ENCODE assay signal across 18 cellular contexts in genomic region chr5:16345454-16345853, GRCh38.
DNase-seq lines count a peak whose midpoint lies in the region; ATAC-seq, FAIRE-seq and TF ChIP-seq lines count a peak whose summit lies in the region.
"Had no signal": no experiment of that assay in that cellular context is flagged by ENCODE, and none has a peak within 500 bp of the region (broad histone marks: within the 10 kb centered on the region; RNA-seq: fewer than 3 reads in every experiment).

No MANE protein-coding gene starts in this region.

- intact Hi-C loops in left colon (cut with DNase I, micrococcal nuclease) = no loop called here

- H3K36me3 Mint-ChIP-seq in H9 (ENCODE audit: insufficient read depth in 1 of 3, low read depth in 3 of 3) = no peaks in the 10 kb centered on the region
- H3K36me3 Mint-ChIP-seq: natural killer cell; stimulated activated effector memory CD8-positive, alpha-beta T cell treated with anti-CD3 and anti-CD28 coated beads, Interleukin-12 subunit alpha, Interleukin-12 subunit beta, amount 100 ng/mL, for 72 hours had no signal

- H2AFZ ChIP-seq in H9 (ENCODE audit: low read length) = no peak overlapping the region

- H3K27me3 ChIP-seq in H9 (ENCODE audit: insufficient read depth, low read length) = no peaks in the 10 kb centered on the region
- H3K27me3 ChIP-seq: esophagus muscularis mucosa had no signal

- DNase-seq in COLO829 (ENCODE audit: low spot score) (peak; percentile 11), H9 (no peak), left colon (peak in 1 of 2 donors; percentile 5), ecto neural progenitor cell (ENCODE audit: low spot score) (no peak), RCC 7860 (ENCODE audit: low spot score) (no peak)
- DNase-seq: activated CD4-positive, alpha-beta T cell treated with anti-CD3 and anti-CD28 coated beads for 48 hours; activated T-cell treated with anti-CD3 and anti-CD28 coated beads, Interleukin-2, amount 50 U/mL, for 24 hours; hippocampal formation; MV-4-11; natural killer cell; right cardiac atrium; stimulated activated CD4-positive, alpha-beta T cell treated with anti-CD3 and anti-CD28 coated beads, Interleukin-4, amount 100 ng/mL, for 4 hours had no signal

- no peaks in the 10 kb centered on the region for H3K9me3 ChIP-seq in H9 (ENCODE audit: control insufficient read depth, low read depth, low read length)

- H2BK120ac ChIP-seq in H9 (ENCODE audit: low read depth, low read length, poor library complexity, severe bottlenecking) = no peak overlapping the region

- no peak overlapping the region for H3T11ph ChIP-seq in H9 (ENCODE audit: low read length)

- H3K27ac ChIP-seq in H9 (ENCODE audit: insufficient read length, low read depth, low read length) = no peak overlapping the region
- H3K27ac ChIP-seq: esophagus muscularis mucosa had no signal

- no peak overlapping the region for H3K4me2 ChIP-seq in H9 (ENCODE audit: insufficient read depth, insufficient read length, low read length)

- no peak overlapping the region for H3K9ac ChIP-seq in H9 (ENCODE audit: extremely low read depth, insufficient read length, low read length)

- no peaks in the 10 kb centered on the region for H3K27me3 Mint-ChIP-seq in H9 (ENCODE audit: low read depth)

- no peak overlapping the region for H3K4me3 Mint-ChIP-seq in H9
- H3K4me3 Mint-ChIP-seq: activated T-cell treated with anti-CD3 and anti-CD28 coated beads, Interleukin-2, amount 50 U/mL, for 24 hours; natural killer cell; stimulated activated effector memory CD8-positive, alpha-beta T cell treated with anti-CD3 and anti-CD28 coated beads, Interleukin-12 subunit alpha, Interleukin-12 subunit beta, amount 100 ng/mL, for 72 hours; T-helper 1 cell treated with Interleukin-12 subunit alpha and Interleukin-12 subunit beta and Interleukin-4 antibody, amounts not matched to agents 30 μg/mL and 1 μg/mL, for 36 hours had no signal

- no peak overlapping the region for H2BK12ac ChIP-seq in H9 (ENCODE audit: insufficient read length, low read depth, low read length)

- no peak overlapping the region for H3K4ac ChIP-seq in H9 (ENCODE audit: low read depth, low read length)

- no peak overlapping the region for H3K23ac ChIP-seq in H9 (ENCODE audit: insufficient read length, low read depth, low read length)

- no peak overlapping the region for H2BK15ac ChIP-seq in H9 (ENCODE audit: low read depth, low read length)

- no peaks in the 10 kb centered on the region for H3K4me1 ChIP-seq in H9 (ENCODE audit: insufficient read depth, low read length)
- H3K4me1 ChIP-seq: Caco-2, esophagus muscularis mucosa had no signal

- H2AK5ac ChIP-seq in H9 (ENCODE audit: insufficient read length, low read length) = no peak overlapping the region

- no peak for FAIRE-seq in RCC 7860 (lab: Jason Lieb, UNC)

- H4K5ac ChIP-seq in H9 (ENCODE audit: insufficient read length, low read depth, low read length) = no peak overlapping the region

- no peak overlapping the region for H2BK5ac ChIP-seq in H9 (ENCODE audit: insufficient read length, low read length)

- no peak overlapping the region for H3K56ac ChIP-seq in H9 (ENCODE audit: insufficient read length, low read depth, low read length)

- H3K14ac ChIP-seq in H9 (ENCODE audit: insufficient read depth, low read length) = no peak overlapping the region

- no peaks in the 10 kb centered on the region for H3K23me2 ChIP-seq in H9 (ENCODE audit: insufficient read length, low read depth, low read length, poor library complexity, severe bottlenecking)

- WGBS in H9 (ENCODE audit: extremely low coverage, insufficient read length, low lambda C conversion rate) = no CpG with 5 or more reads among the region's 1 CpG

- no peak overlapping the region for H4K8ac ChIP-seq in H9 (replicated peaks; ENCODE audit: insufficient read length, low read depth, low read length)

- H3K4me1 Mint-ChIP-seq in H9 = peaks cover 0 to 4% of the 10 kb centered on the region in 2 experiments; a peak in 2 of 4 replicates
- H3K4me1 Mint-ChIP-seq: natural killer cell; stimulated activated effector memory CD8-positive, alpha-beta T cell treated with anti-CD3 and anti-CD28 coated beads, Interleukin-12 subunit alpha, Interleukin-12 subunit beta, amount 100 ng/mL, for 72 hours had no signal

- ATAC-seq in SK-N-SH treated with all-trans-retinoic acid at 6 μM for 48 hours = 0 out of 3 replicates have a peak, but pooled peaks have one; percentile 43
- peak; percentile 44 for ATAC-seq in left colon
- no peak for ATAC-seq in HG03175 (IDR thresholded peaks at IDR 0.05; ENCODE audit: unreplicated experiment)
- ATAC-seq: natural killer cell; right cardiac atrium; stimulated activated effector memory CD8-positive, alpha-beta T cell treated with anti-CD3 and anti-CD28 coated beads, Interleukin-12 subunit alpha, Interleukin-12 subunit beta, amount 100 ng/mL, for 72 hours had no signal

- peak; percentile 62 for TF ChIP-seq CTCF in H9 (conservative IDR thresholded peaks at IDR 0.05)

- no peak overlapping the region for H4K91ac ChIP-seq in H9 (ENCODE audit: insufficient read length, low read depth, low read length)

- H3K79me2 ChIP-seq in H9 (ENCODE audit: insufficient read depth, low read length) = no peaks in the 10 kb centered on the region

- H3K9me3 Mint-ChIP-seq in H9 = peaks cover 3 to 4% of the 10 kb centered on the region in 2 experiments; a peak in 4 of 5 replicates
- H3K9me3 Mint-ChIP-seq: activated T-cell treated with anti-CD3 and anti-CD28 coated beads, Interleukin-2, amount 50 U/mL, for 24 hours; stimulated activated effector memory CD8-positive, alpha-beta T cell treated with anti-CD3 and anti-CD28 coated beads, Interleukin-12 subunit alpha, Interleukin-12 subunit beta, amount 100 ng/mL, for 72 hours; T-helper 1 cell treated with Interleukin-12 subunit alpha and Interleukin-12 subunit beta and Interleukin-4 antibody, amounts not matched to agents 30 μg/mL and 1 μg/mL, for 36 hours had no signal

- no peaks in the 10 kb centered on the region for H4K20me1 ChIP-seq in H9 (ENCODE audit: control insufficient read depth, insufficient read depth, insufficient read length)

- H3K27ac Mint-ChIP-seq in H9 = no peak overlapping the region
- H3K27ac Mint-ChIP-seq: activated T-cell treated with anti-CD3 and anti-CD28 coated beads, Interleukin-2, amount 50 U/mL, for 24 hours; natural killer cell; stimulated activated effector memory CD8-positive, alpha-beta T cell treated with anti-CD3 and anti-CD28 coated beads, Interleukin-12 subunit alpha, Interleukin-12 subunit beta, amount 100 ng/mL, for 72 hours; T-helper 1 cell treated with Interleukin-12 subunit alpha and Interleukin-12 subunit beta and Interleukin-4 antibody, amounts not matched to agents 30 μg/mL and 1 μg/mL, for 36 hours had no signal

- H3K79me1 ChIP-seq in H9 (ENCODE audit: insufficient read depth, low read depth, low read length, poor library complexity, severe bottlenecking) = no peaks in the 10 kb centered on the region

- no peak overlapping the region for H2BK20ac ChIP-seq in H9 (ENCODE audit: low read depth, low read length, poor library complexity, severe bottlenecking)

- no peak overlapping the region for H3K18ac ChIP-seq in H9 (ENCODE audit: insufficient read length, low read depth, low read length)

TF ChIP-seq in SK-N-SH treated with all-trans-retinoic acid at 6 μM for 48 hours, 23 proteins besides CTCF, POLR2A, EP300 and RAD21 (continues in another document):
- TF ChIP-seq ZNF70 (CRISPR knock-in tag; IDR thresholded peaks at IDR 0.05) (no peak), ZFP3 (CRISPR knock-in tag; IDR thresholded peaks at IDR 0.05) (no peak), ARNTL (CRISPR knock-in tag; IDR thresholded peaks at IDR 0.05; ENCODE audit: borderline replicate concordance, low read depth) (no peak), TSHZ2 (CRISPR knock-in tag; IDR thresholded peaks at IDR 0.05) (no peak), ZNF8 (CRISPR knock-in tag; IDR thresholded peaks at IDR 0.05) (no peak), GLIS3 (CRISPR knock-in tag; IDR thresholded peaks at IDR 0.05) (no peak), ISL1 (CRISPR knock-in tag; IDR thresholded peaks at IDR 0.05) (no peak), TCF4 (CRISPR knock-in tag; IDR thresholded peaks at IDR 0.05; ENCODE audit: borderline replicate concordance) (no peak), TOX (CRISPR knock-in tag; IDR thresholded peaks at IDR 0.05; ENCODE audit: borderline replicate concordance) (no peak), ZFP30 (CRISPR knock-in tag; IDR thresholded peaks at IDR 0.05) (no peak), RARB (CRISPR knock-in tag; IDR thresholded peaks at IDR 0.05) (no peak), SNAI2 (CRISPR knock-in tag; IDR thresholded peaks at IDR 0.05) (no peak), ZC3H10 (CRISPR knock-in tag; IDR thresholded peaks at IDR 0.05) (no peak)
